ENCODE assay signal across 1 cellular context in the genomic region with DNA sequence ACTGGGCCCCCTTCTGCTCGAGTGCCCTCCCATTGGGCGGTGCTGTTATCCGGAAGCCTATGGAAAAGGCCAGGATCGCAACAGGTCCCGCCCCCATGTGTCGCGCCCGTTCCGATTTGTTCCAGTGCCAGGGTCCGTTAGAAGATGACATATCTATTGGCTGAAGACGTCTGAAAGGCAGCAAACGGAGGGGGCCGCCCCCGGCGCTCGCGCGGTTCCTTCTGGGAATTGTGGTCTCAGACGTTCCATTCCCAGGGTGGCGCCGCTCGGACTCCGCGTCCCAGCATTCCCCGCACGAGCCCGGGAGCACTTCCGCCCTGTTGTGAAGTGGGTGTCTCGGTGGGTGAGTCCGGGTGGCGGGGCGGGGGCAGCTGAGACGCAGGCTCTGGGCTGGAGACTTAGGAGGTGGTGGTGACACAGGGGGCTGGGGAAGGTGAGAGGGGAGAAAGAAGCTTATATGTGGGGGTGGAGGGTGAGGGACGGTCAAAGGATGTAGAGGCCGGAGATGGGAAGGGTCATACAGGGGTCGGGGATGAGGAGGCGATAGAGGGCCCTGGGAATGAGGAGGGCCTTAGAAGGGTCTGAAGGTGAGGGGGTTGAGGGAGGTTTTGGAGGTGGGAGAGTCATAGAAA.
TF ChIP-seq lines count a peak whose summit lies in the region.

Gene ZSCAN20 (plus strand): TSS at position 297 of the 632 bp plus-strand sequence. CDS start 6,644 bp downstream, outside the sequence.

TF ChIP-seq in GM12878, 131 proteins besides CTCF, POLR2A, EP300 and RAD21 (continued from another document):
- TF ChIP-seq, protein P1, sequence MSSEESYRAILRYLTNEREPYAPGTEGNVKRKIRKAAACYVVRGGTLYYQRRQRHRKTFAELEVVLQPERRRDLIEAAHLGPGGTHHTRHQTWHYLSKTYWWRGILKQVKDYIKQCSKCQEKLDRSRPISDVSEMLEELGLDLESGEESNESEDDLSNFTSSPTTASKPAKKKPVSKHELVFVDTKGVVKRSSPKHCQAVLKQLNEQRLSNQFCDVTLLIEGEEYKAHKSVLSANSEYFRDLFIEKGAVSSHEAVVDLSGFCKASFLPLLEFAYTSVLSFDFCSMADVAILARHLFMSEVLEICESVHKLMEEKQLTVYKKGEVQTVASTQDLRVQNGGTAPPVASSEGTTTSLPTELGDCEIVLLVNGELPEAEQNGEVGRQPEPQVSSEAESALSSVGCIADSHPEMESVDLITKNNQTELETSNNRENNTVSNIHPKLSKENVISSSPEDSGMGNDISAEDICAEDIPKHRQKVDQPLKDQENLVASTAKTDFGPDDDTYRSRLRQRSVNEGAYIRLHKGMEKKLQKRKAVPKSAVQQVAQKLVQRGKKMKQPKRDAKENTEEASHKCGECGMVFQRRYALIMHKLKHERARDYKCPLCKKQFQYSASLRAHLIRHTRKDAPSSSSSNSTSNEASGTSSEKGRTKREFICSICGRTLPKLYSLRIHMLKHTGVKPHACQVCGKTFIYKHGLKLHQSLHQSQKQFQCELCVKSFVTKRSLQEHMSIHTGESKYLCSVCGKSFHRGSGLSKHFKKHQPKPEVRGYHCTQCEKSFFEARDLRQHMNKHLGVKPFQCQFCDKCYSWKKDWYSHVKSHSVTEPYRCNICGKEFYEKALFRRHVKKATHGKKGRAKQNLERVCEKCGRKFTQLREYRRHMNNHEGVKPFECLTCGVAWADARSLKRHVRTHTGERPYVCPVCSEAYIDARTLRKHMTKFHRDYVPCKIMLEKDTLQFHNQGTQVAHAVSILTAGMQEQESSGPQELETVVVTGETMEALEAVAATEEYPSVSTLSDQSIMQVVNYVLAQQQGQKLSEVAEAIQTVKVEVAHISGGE (CRISPR knock-in tag; IDR thresholded peaks at IDR 0.05), result peak; percentile 69
- TF ChIP-seq GATAD2B (conservative IDR thresholded peaks at IDR 0.05; ENCODE audit: low read depth), result no peak
- no peak for TF ChIP-seq ZNF687 (IDR thresholded peaks at IDR 0.05)
- TF ChIP-seq RB1 (IDR thresholded peaks at IDR 0.05; ENCODE audit: borderline replicate concordance), result no peak
- 0 out of 2 replicates have a peak, but pooled peaks have one; percentile 27 for TF ChIP-seq POLR2AphosphoS5 (IDR thresholded peaks at IDR 0.05; ENCODE audit: low read length)
